ENCODE assay signal across 1 cellular context in genomic region chr17:17751996-17752821, GRCh38.
TF ChIP-seq lines count a peak whose summit lies in the region.

No MANE protein-coding gene starts in this region.

TF ChIP-seq in WTC11, 78 proteins besides CTCF, POLR2A, EP300 and RAD21 (continued from another document):
- TF ChIP-seq PREB (CRISPR knock-in tag; IDR thresholded peaks at IDR 0.05; ENCODE audit: borderline replicate concordance), result no peak
- TF ChIP-seq KAT7 (CRISPR knock-in tag; IDR thresholded peaks at IDR 0.05; ENCODE audit: borderline replicate concordance), result no peak
- peak; percentile 100 for TF ChIP-seq GTF2I (CRISPR knock-in tag; conservative IDR thresholded peaks at IDR 0.05)
- TF ChIP-seq ATF6 (CRISPR knock-in tag; IDR thresholded peaks at IDR 0.05), result no peak
- no peak for TF ChIP-seq FOXJ3 (CRISPR knock-in tag; IDR thresholded peaks at IDR 0.05; ENCODE audit: borderline replicate concordance)
- TF ChIP-seq CDX4 (CRISPR knock-in tag; IDR thresholded peaks at IDR 0.05; ENCODE audit: borderline replicate concordance), result no peak
- TF ChIP-seq OVOL2 (CRISPR knock-in tag; IDR thresholded peaks at IDR 0.05; ENCODE audit: borderline replicate concordance), result no peak
- no peak for TF ChIP-seq AFF4 (CRISPR knock-in tag; IDR thresholded peaks at IDR 0.05; ENCODE audit: borderline replicate concordance)
- TF ChIP-seq JAZF1 (CRISPR knock-in tag; IDR thresholded peaks at IDR 0.05), result no peak
- TF ChIP-seq USF1 (CRISPR knock-in tag; IDR thresholded peaks at IDR 0.05), result 0 out of 2 replicates have a peak, but pooled peaks have one; percentile 8
- peak; percentile 49; the same call in 1 of the 2 replicates for TF ChIP-seq MYBL2 (CRISPR knock-in tag; IDR thresholded peaks at IDR 0.05)
- TF ChIP-seq MXD4 (CRISPR knock-in tag; IDR thresholded peaks at IDR 0.05; ENCODE audit: borderline replicate concordance), result peak; percentile 25; the same call in 1 of the 2 replicates
- TF ChIP-seq ZNF425 (CRISPR knock-in tag; conservative IDR thresholded peaks at IDR 0.05), result no peak
- no peak for TF ChIP-seq ELF4 (CRISPR knock-in tag; IDR thresholded peaks at IDR 0.05; ENCODE audit: low read depth)
- TF ChIP-seq ZNF317 (CRISPR knock-in tag; IDR thresholded peaks at IDR 0.05; ENCODE audit: borderline replicate concordance, low read depth), result no peak
- TF ChIP-seq JUN (CRISPR knock-in tag; IDR thresholded peaks at IDR 0.05), result no peak
- no peak for TF ChIP-seq CREB1 (CRISPR knock-in tag; IDR thresholded peaks at IDR 0.05)
- TF ChIP-seq EMX1 (CRISPR knock-in tag; IDR thresholded peaks at IDR 0.05), result no peak
- peak; percentile 53; the same call in 1 of the 2 replicates for TF ChIP-seq MAX (CRISPR knock-in tag; IDR thresholded peaks at IDR 0.05)
- no peak for TF ChIP-seq IRF1 (CRISPR knock-in tag; IDR thresholded peaks at IDR 0.05)
- no peak; the same call in 1 of the 2 replicates for TF ChIP-seq AR (CRISPR knock-in tag; IDR thresholded peaks at IDR 0.05)
- 0 out of 2 replicates have a peak, but pooled peaks have one; percentile 64 for TF ChIP-seq ZNF416 (CRISPR knock-in tag; IDR thresholded peaks at IDR 0.05)
- peak; percentile 81 for TF ChIP-seq NFYB (CRISPR knock-in tag; conservative IDR thresholded peaks at IDR 0.05; ENCODE audit: low read depth)
- TF ChIP-seq IRF2 (CRISPR knock-in tag; IDR thresholded peaks at IDR 0.05; ENCODE audit: borderline replicate concordance, low read depth), result no peak
- TF ChIP-seq RORB (CRISPR knock-in tag; IDR thresholded peaks at IDR 0.05), result no peak
- TF ChIP-seq GABPB1 (CRISPR knock-in tag; IDR thresholded peaks at IDR 0.05), result no peak
- no peak for TF ChIP-seq GRHL2 (CRISPR knock-in tag; IDR thresholded peaks at IDR 0.05; ENCODE audit: insufficient replicate concordance, severe bottlenecking)
- TF ChIP-seq ZNF423 (CRISPR knock-in tag; IDR thresholded peaks at IDR 0.05), result 0 out of 2 replicates have a peak, but pooled peaks have one; percentile 12
- TF ChIP-seq ZNF532 (CRISPR knock-in tag; IDR thresholded peaks at IDR 0.05; ENCODE audit: borderline replicate concordance), result no peak
